Comparison of ENCODE assay signal across 9 cellular contexts in genomic region chr3:129224984-129225393, GRCh38. TPM values are rescaled to one million over a fixed set of nuclear protein-coding genes. Genes with fewer than 3 reads are reported as not detected.
DNase-seq lines count a peak whose midpoint lies in the region; ATAC-seq and TF ChIP-seq lines count a peak whose summit lies in the region.
"Had no signal": no experiment of that assay in that cellular context is flagged by ENCODE, and none has a peak within 500 bp of the region (broad histone marks: within the 10 kb centered on the region; RNA-seq: fewer than 3 reads in every experiment).

No MANE protein-coding gene starts in this region.

- peaks cover 6 to 31% (median 17%) of the 10 kb centered on the region in 4 donors for H3K4me1 Mint-ChIP-seq in CD4-positive, alpha-beta memory T cell
- peaks cover 12 to 48% (median 38%) of the 10 kb centered on the region in 7 donors for H3K4me1 Mint-ChIP-seq in naive thymus-derived CD4-positive, alpha-beta T cell

- peak overlapping the region; percentile 24 to 86 (median 67) for H3K27ac Mint-ChIP-seq in CD4-positive, alpha-beta memory T cell
- H3K27ac Mint-ChIP-seq in naive thymus-derived CD4-positive, alpha-beta T cell = peak overlapping the region; percentile 24 to 87 (median 81)

- peak overlapping the region; percentile 14; the same call in 1 of the 2 replicates for H3K56ac ChIP-seq in IMR-90 (ENCODE audit: extremely low read depth, insufficient read depth, low read length)

- H2BK20ac ChIP-seq in IMR-90 (ENCODE audit: low read depth, low read length) = peak overlapping the region; percentile 30

- peak overlapping the region; percentile 69 for H2BK5ac ChIP-seq in IMR-90 (ENCODE audit: low read depth, low read length, poor library complexity, severe bottlenecking)

- H2AK9ac ChIP-seq in IMR-90 (replicated peaks; ENCODE audit: low read depth, low read length, poor library complexity) = peak overlapping the region; percentile 49

- H3K9me1 ChIP-seq in IMR-90 (ENCODE audit: insufficient read depth, low read length) = peaks cover 22% of the 10 kb centered on the region

- H3K18ac ChIP-seq in IMR-90 (ENCODE audit: low read depth, low read length) = peak overlapping the region; percentile 60; the same call in 1 of the 2 replicates

- H3K27me3 ChIP-seq in CD4-positive, alpha-beta memory T cell (ENCODE audit: insufficient read depth, low read length) = no peaks in the 10 kb centered on the region
- no peaks in the 10 kb centered on the region for H3K27me3 ChIP-seq in IMR-90 (ENCODE audit: control insufficient read depth, insufficient read depth, low read length)
- no peaks in the 10 kb centered on the region for H3K27me3 ChIP-seq in naive thymus-derived CD4-positive, alpha-beta T cell (ENCODE audit: control insufficient read depth in 2 of 2, insufficient read depth in 2 of 2, low read length in 2 of 2)

- H3K9ac ChIP-seq in IMR-90 (ENCODE audit: low read depth, low read length) = peak overlapping the region; percentile 12

- TF ChIP-seq POLR2A in IMR-90 (IDR thresholded peaks at IDR 0.05; ENCODE audit: low read depth, low read length) (no peak), erythroblast (IDR thresholded peaks at IDR 0.05; ENCODE audit: low read length) (peak; percentile 14)

- dilution Hi-C loops in IMR-90 (cut with HindIII; ENCODE audit: low sequenced_read_pairs, unreplicated experiment) = no loop called here

- no peak overlapping the region for H3K4me3 ChIP-seq in CD4-positive, alpha-beta memory T cell (ENCODE audit: low read length in 2 of 2)
- peak overlapping the region; percentile 2; the same call in 1 of the 2 replicates for H3K4me3 ChIP-seq in IMR-90 (ENCODE audit: insufficient read depth, low read depth, low read length)
- no peak overlapping the region for H3K4me3 ChIP-seq in naive thymus-derived CD4-positive, alpha-beta T cell (ENCODE audit: low read length)

- peaks cover 0 to 7% of the 10 kb centered on the region in 2 experiments; a peak in 2 of 4 replicates for H3K79me1 ChIP-seq in IMR-90 (ENCODE audit: low read depth in 1 of 2, low read length in 2 of 2)

- no peak for DNase-seq in CD4-positive, alpha-beta memory T cell
- DNase-seq in IMR-90 (peak; percentile 69), UCSD-AML1 (lab: John Stamatoyannopoulos, UW; ENCODE audit: unreplicated experiment) (peak; percentile 65), erythroblast (lab: John Stamatoyannopoulos, UW) (peak; percentile 36 to 45), NCI-H2107 (lab: John Stamatoyannopoulos, UW) (no peak), NCI-H82 (lab: John Stamatoyannopoulos, UW) (no peak)
- DNase-seq in naive thymus-derived CD4-positive, alpha-beta T cell = peak in 1 of 9 donors; percentile 4
- DNase-seq: naive B cell had no signal

- ATAC-seq in IMR-90 (ENCODE audit: low read depth) = peak; percentile 68
- peak; percentile 72 for ATAC-seq in naive thymus-derived CD4-positive, alpha-beta T cell
- ATAC-seq in HG03520 (IDR thresholded peaks at IDR 0.05; ENCODE audit: unreplicated experiment) = no peak

- peak overlapping the region; percentile 5 to 89; a peak in 3 of 4 replicates for H4K8ac ChIP-seq in IMR-90 (ENCODE audit: low read depth in 2 of 2, low read length in 2 of 2)

- no peak overlapping the region for H3K27ac ChIP-seq in CD4-positive, alpha-beta memory T cell (ENCODE audit: low read depth, low read length)
- H3K27ac ChIP-seq in IMR-90 (ENCODE audit: insufficient read depth, low read length) = peak overlapping the region; percentile 39
- peak overlapping the region; percentile 46 for H3K27ac ChIP-seq in naive thymus-derived CD4-positive, alpha-beta T cell (ENCODE audit: low read depth, low read length)

- H3K9me3 ChIP-seq in CD4-positive, alpha-beta memory T cell (ENCODE audit: control insufficient read depth in 1 of 2, low read length in 2 of 2) = no peaks in the 10 kb centered on the region
- H3K9me3 ChIP-seq in IMR-90 (ENCODE audit: control insufficient read depth, insufficient read depth, low read length) = no peaks in the 10 kb centered on the region
- no peaks in the 10 kb centered on the region for H3K9me3 ChIP-seq in naive thymus-derived CD4-positive, alpha-beta T cell (ENCODE audit: control insufficient read depth in 2 of 3, low read length in 3 of 3)

- peak overlapping the region; percentile 65 for H3K4ac ChIP-seq in IMR-90 (ENCODE audit: low read depth, low read length)

- no peaks in the 10 kb centered on the region for H4K20me1 ChIP-seq in IMR-90 (ENCODE audit: insufficient read depth, low read length)

- H3K4me2 ChIP-seq in IMR-90 (ENCODE audit: low read depth, low read length) = peak overlapping the region; percentile 33

- 13% methylated on average over 5 of the region's 9 CpGs; no CpG with 5 or more reads in 1 of the 2 experiments for WGBS in IMR-90 (ENCODE audit: extremely low coverage in 2 of 2, insufficient read length in 1 of 2), 2 experiments

- H2AK5ac ChIP-seq in IMR-90 (ENCODE audit: low read depth, low read length) = no peak overlapping the region

- H3K4me1 ChIP-seq in CD4-positive, alpha-beta memory T cell (ENCODE audit: insufficient read depth, low read length) = peaks cover 11% of the 10 kb centered on the region
- peaks cover 17% of the 10 kb centered on the region for H3K4me1 ChIP-seq in IMR-90 (ENCODE audit: control insufficient read depth, insufficient read depth, low read length)
- H3K4me1 ChIP-seq in naive thymus-derived CD4-positive, alpha-beta T cell (ENCODE audit: control insufficient read depth in 2 of 2, insufficient read depth in 2 of 2, low read length in 2 of 2) = peaks cover 0 to 11% of the 10 kb centered on the region in 2 donors

- CTCF ChIA-PET in CD4-positive, alpha-beta memory T cell (lab: Charles Lee; ENCODE audit: partially characterized antibody) = interaction anchor here (1.5 to 2.8 kb wide), 5 partner anchors 9 to 255 kb away, joined by 3 to 16 read pairs (median 9); no protein-coding TSS in a partner anchor
- CTCF ChIA-PET in IMR-90 (lab: Yijun Ruan, JAX) = interaction anchor here (0.9 to 1.3 kb wide), 3 partner anchors 21 to 62 kb away, joined by 3 to 4 read pairs (median 4); no protein-coding TSS in a partner anchor
- CTCF ChIA-PET in naive thymus-derived CD4-positive, alpha-beta T cell (lab: Charles Lee) = interaction anchor here (0.6 to 1.3 kb wide), 3 partner anchors 20 to 829 kb away, joined by 3 to 4 read pairs (median 3); no protein-coding TSS in a partner anchor

- TF ChIP-seq RAD21 in IMR-90 (IDR thresholded peaks at IDR 0.05; ENCODE audit: low read length) = no peak

- no peaks in the 10 kb centered on the region for H3K27me3 Mint-ChIP-seq in CD4-positive, alpha-beta memory T cell
- no peaks in the 10 kb centered on the region for H3K27me3 Mint-ChIP-seq in naive thymus-derived CD4-positive, alpha-beta T cell
- H3K27me3 Mint-ChIP-seq: naive B cell had no signal

- no TSS peak for BruUV-seq in IMR-90 (replicated peaks; lab: Mats Ljungman, UMichigan)

- intact Hi-C loops in CD4-positive, alpha-beta memory T cell (cut with micrococcal nuclease) = no loop called here
- intact Hi-C loops in IMR-90 (cut with micrococcal nuclease) = loop anchor here (5.0 kb wide), 1 partner anchor 43 kb away; the partner anchor contains the start of gene CNBP
- intact Hi-C loops in naive thymus-derived CD4-positive, alpha-beta T cell (cut with micrococcal nuclease) = no loop called here

- peak overlapping the region; percentile 41 for H4K5ac ChIP-seq in IMR-90 (ENCODE audit: low read depth, low read length)

- H3K9me3 Mint-ChIP-seq in CD4-positive, alpha-beta memory T cell = no peaks in the 10 kb centered on the region
- H3K9me3 Mint-ChIP-seq in naive thymus-derived CD4-positive, alpha-beta T cell = no peaks in the 10 kb centered on the region
- H3K9me3 Mint-ChIP-seq: naive B cell had no signal

- POLR2A ChIA-PET in CD4-positive, alpha-beta memory T cell (lab: Charles Lee; ENCODE audit: partially characterized antibody) = interaction anchor here (1.0 to 1.3 kb wide), 5 partner anchors 8 to 209 kb away, joined by 3 to 5 read pairs (median 3); partner anchors contain the start of gene COPG1
- POLR2A ChIA-PET in IMR-90 (lab: Charles Lee; ENCODE audit: unreplicated experiment) = interaction anchor here (0.5 to 0.6 kb wide), 4 partner anchors 8 to 288 kb away, joined by 3 to 9 read pairs (median 4); no protein-coding TSS in a partner anchor
- POLR2A ChIA-PET in naive thymus-derived CD4-positive, alpha-beta T cell (lab: Charles Lee) = interaction anchor here (0.7 to 1.7 kb wide), 3 partner anchors 10 to 176 kb away, joined by 4 to 7 read pairs (median 4); a partner anchor contains a TSS

- H3K14ac ChIP-seq in IMR-90 (replicated peaks; ENCODE audit: low read depth, low read length) = peak overlapping the region; percentile 35

- peak overlapping the region; percentile 16; the same call in 2 of the 3 replicates for H2BK15ac ChIP-seq in IMR-90 (ENCODE audit: low read depth, low read length)

- in situ Hi-C loops in IMR-90 (cut with MboI; ENCODE audit: low sequenced_read_pairs) = no loop called here

- peak overlapping the region; percentile 11 for H3K23ac ChIP-seq in IMR-90 (ENCODE audit: low read depth, low read length)

- H2AFZ ChIP-seq in IMR-90 (replicated peaks; ENCODE audit: low read length, poor library complexity) = peak overlapping the region; percentile 91

- H3K4me3 Mint-ChIP-seq in CD4-positive, alpha-beta memory T cell = peak overlapping the region in 7 of 8 donors; percentile 2 to 64 (median 46)
- peak overlapping the region in 9 of 10 donors; percentile 51 to 71 (median 61) for H3K4me3 Mint-ChIP-seq in naive thymus-derived CD4-positive, alpha-beta T cell

- H4K91ac ChIP-seq in IMR-90 (ENCODE audit: insufficient read depth, low read depth, low read length) = peak overlapping the region; percentile 87

- H2BK120ac ChIP-seq in IMR-90 (ENCODE audit: low read depth, low read length) = peak overlapping the region; percentile 75

- no peaks in the 10 kb centered on the region for H3K36me3 ChIP-seq in CD4-positive, alpha-beta memory T cell (ENCODE audit: insufficient read depth, low read length)
- H3K36me3 ChIP-seq in IMR-90 (ENCODE audit: control insufficient read depth, insufficient read depth, low read length) = no peaks in the 10 kb centered on the region
- no peaks in the 10 kb centered on the region for H3K36me3 ChIP-seq in naive thymus-derived CD4-positive, alpha-beta T cell (ENCODE audit: control insufficient read depth in 2 of 3, insufficient read depth in 3 of 3, low read length in 3 of 3)

- H3K36me3 Mint-ChIP-seq in CD4-positive, alpha-beta memory T cell = no peaks in the 10 kb centered on the region
- H3K36me3 Mint-ChIP-seq in naive thymus-derived CD4-positive, alpha-beta T cell = no peaks in the 10 kb centered on the region
- H3K36me3 Mint-ChIP-seq: naive B cell had no signal

- no peak for TF ChIP-seq CTCF in IMR-90 (conservative IDR thresholded peaks at IDR 0.05; ENCODE audit: low read depth, low read length)

RNA-seq across cellular contexts. Expression of gene COPG1, which starts 24.4 kb away (rescaled TPM):
- total RNA-seq in CD4-positive, alpha-beta memory T cell = 100 to 1,000 TPM; 147 TPM
- polyA plus RNA-seq in CD4-positive, alpha-beta memory T cell = 100 to 1,000 TPM in 1 of 2 donors, 10 to 100 TPM in 1; 67.4 to 111 TPM
- total RNA-seq in IMR-90 (2012; rRNA removed) = 440 and 446 TPM in 2 replicates
- polyA plus RNA-seq in IMR-90 (2012; rRNA removed) = 179 and 203 TPM in 2 replicates
- 129 and 134 TPM in 2 replicates for polyA plus RNA-seq in IMR-90 (2012; cell fraction: cytosol; rRNA removed)
- 177 and 240 TPM in 2 replicates for polyA plus RNA-seq in IMR-90 (2012; cell fraction: nucleus; rRNA removed; ENCODE audit: low replicate concordance)
- total RNA-seq in naive thymus-derived CD4-positive, alpha-beta T cell = 100 to 1,000 TPM in 3 of 5 experiments, 10 to 100 TPM in 2; 83.3 to 177 (median 103) TPM
- polyA plus RNA-seq in naive thymus-derived CD4-positive, alpha-beta T cell = 10 to 100 TPM; 57.4 to 99.8 TPM

RNA-seq across cellular contexts. Expression of gene CNBP, which starts 41.3 kb away (rescaled TPM):
- total RNA-seq in CD4-positive, alpha-beta memory T cell = 100 to 1,000 TPM; 369 to 400 TPM
- 1,000 to 10,000 TPM in 1 of 2 donors, 100 to 1,000 TPM in 1; 938 to 1,608 TPM for polyA plus RNA-seq in CD4-positive, alpha-beta memory T cell
- total RNA-seq in IMR-90 (2012; rRNA removed) = 223 and 266 TPM in 2 replicates
- polyA plus RNA-seq in IMR-90 (2012; rRNA removed) = 186 and 217 TPM in 2 replicates
- polyA plus RNA-seq in IMR-90 (2012; cell fraction: cytosol; rRNA removed) = 130 and 232 TPM in 2 replicates
- polyA plus RNA-seq in IMR-90 (2012; cell fraction: nucleus; rRNA removed; ENCODE audit: low replicate concordance) = 35.9 and 97.3 TPM in 2 replicates
- 100 to 1,000 TPM; 259 to 366 (median 327) TPM for total RNA-seq in naive thymus-derived CD4-positive, alpha-beta T cell
- polyA plus RNA-seq in naive thymus-derived CD4-positive, alpha-beta T cell = 1,000 to 10,000 TPM in 1 of 2 donors, 100 to 1,000 TPM in 1; 935 to 1,159 TPM

RNA-seq across cellular contexts. Expression of gene HMCES, which starts 53.7 kb away (rescaled TPM):
- 10 to 100 TPM; 50.1 to 52.5 TPM for total RNA-seq in CD4-positive, alpha-beta memory T cell
- 100 to 1,000 TPM in 1 of 2 donors, 10 to 100 TPM in 1; 100.0 to 100 TPM for polyA plus RNA-seq in CD4-positive, alpha-beta memory T cell
- total RNA-seq in IMR-90 (2012; rRNA removed) = 25.8 and 26.0 TPM in 2 replicates
- polyA plus RNA-seq in IMR-90 (2012; rRNA removed) = 25.9 and 30.5 TPM in 2 replicates
- polyA plus RNA-seq in IMR-90 (2012; cell fraction: cytosol; rRNA removed) = 16.8 and 25.4 TPM in 2 replicates
- polyA plus RNA-seq in IMR-90 (2012; cell fraction: nucleus; rRNA removed; ENCODE audit: low replicate concordance) = 11.2 and 17.5 TPM in 2 replicates
- 10 to 100 TPM; 45.7 to 56.4 (median 52.5) TPM for total RNA-seq in naive thymus-derived CD4-positive, alpha-beta T cell
- polyA plus RNA-seq in naive thymus-derived CD4-positive, alpha-beta T cell = 100 to 1,000 TPM in 1 of 2 donors, 10 to 100 TPM in 1; 85.3 to 135 TPM

Comparison
In these comparisons a context has a peak if more than half of its experiments do, and no peak if none do; other contexts are left out.
1. DNase-seq: peak in IMR-90 (single experiment), UCSD-AML1 (single experiment) and erythroblast (2 of 2); none in CD4-positive, alpha-beta memory T cell (0 of 5), NCI-H2107 (single experiment) and NCI-H82 (single experiment).